Comparison of ENCODE assay signal across 7 cellular contexts in the genomic region with DNA sequence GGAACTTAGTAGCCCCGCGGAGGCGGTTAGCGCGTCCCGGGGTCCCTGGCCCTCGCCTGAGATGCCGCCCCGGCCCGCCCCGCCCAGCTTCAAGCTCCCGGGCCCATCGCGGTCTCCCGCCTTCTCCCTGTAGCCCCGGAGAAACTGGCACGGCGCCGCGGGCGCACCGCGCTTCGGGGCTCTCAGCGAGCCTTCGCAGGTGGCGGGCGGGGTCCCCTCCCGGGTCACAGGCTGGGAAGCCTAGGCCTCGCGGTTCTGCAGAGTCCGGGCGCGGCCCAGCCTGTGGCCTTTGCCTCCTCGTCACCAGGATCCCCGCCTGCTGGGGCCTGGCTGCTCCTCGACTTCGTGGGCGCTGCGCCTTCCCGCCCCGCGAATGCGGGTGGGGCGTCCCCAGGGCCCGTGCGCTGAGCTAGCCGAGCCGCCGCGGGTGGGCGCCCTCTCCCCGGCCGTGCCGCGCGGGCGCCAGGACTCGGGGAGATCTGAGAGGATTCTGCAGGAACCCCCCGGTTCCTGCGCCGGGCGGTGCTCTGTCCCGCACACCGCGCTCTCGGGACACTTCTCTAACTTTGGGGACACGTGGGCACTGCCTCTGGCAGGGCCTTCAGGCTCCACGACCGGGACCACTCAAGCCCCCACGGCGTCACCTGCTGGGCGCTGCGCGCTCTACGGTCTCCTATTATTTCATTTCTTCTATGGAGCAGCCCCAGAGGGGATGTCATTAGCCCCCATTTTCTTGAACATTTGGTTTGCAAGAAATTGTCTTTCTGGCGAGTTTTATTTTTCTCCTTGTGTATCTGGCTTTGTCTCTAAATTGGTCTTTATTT. TPM values are rescaled to one million over a fixed set of nuclear protein-coding genes. Genes with fewer than 3 reads are reported as not detected.
DNase-seq lines count a peak whose midpoint lies in the region; ATAC-seq and TF ChIP-seq lines count a peak whose summit lies in the region.

No MANE protein-coding gene starts in this region.

- DNase-seq in NAMALWA (ENCODE audit: low spot score) (peak; percentile 80), mesothelial cell of epicardium (ENCODE audit: low spot score in 2 of 2, unreplicated experiment in 2 of 2) (peak in 1 of 2 experiments; percentile 62)
- peak; percentile 65 to 73 for DNase-seq in activated CD4-positive, alpha-beta T cell treated with anti-CD3 and anti-CD28 coated beads for 4 hours
- peak; percentile 77 for DNase-seq in stimulated activated CD8-positive, alpha-beta memory T cell treated with anti-CD3 and anti-CD28 coated beads, Interleukin-4, amount 100 ng/mL, for 48 hours

- no peak overlapping the region for H3K27ac ChIP-seq in ectodermal cell (ENCODE audit: insufficient read depth, low read depth, low read length, poor library complexity, severe bottlenecking)

- no peaks in the 10 kb centered on the region for H3K36me3 ChIP-seq in ectodermal cell (ENCODE audit: control insufficient read depth, insufficient read depth, low read length)

- H3K9me3 ChIP-seq in ectodermal cell (ENCODE audit: control insufficient read depth, low read length), result no peaks in the 10 kb centered on the region

- peaks cover 20% of the 10 kb centered on the region for H3K4me1 ChIP-seq in ectodermal cell (ENCODE audit: control insufficient read depth, insufficient read depth, low read length)

- H3K9me3 Mint-ChIP-seq in mesothelial cell of epicardium, result no peaks in the 10 kb centered on the region

- H3K4me3 Mint-ChIP-seq in mesothelial cell of epicardium, result peak overlapping the region; percentile 81

- peak; percentile 46 for ATAC-seq in GM18498 (IDR thresholded peaks at IDR 0.05; ENCODE audit: unreplicated experiment)
- ATAC-seq in HG02588 (IDR thresholded peaks at IDR 0.05; ENCODE audit: unreplicated experiment), result peak; percentile 37

- peaks cover 37% of the 10 kb centered on the region for H3K4me1 Mint-ChIP-seq in mesothelial cell of epicardium

- peak overlapping the region; percentile 50 for H3K27ac Mint-ChIP-seq in mesothelial cell of epicardium

- H3K27me3 Mint-ChIP-seq in mesothelial cell of epicardium (ENCODE audit: low read depth), result peaks cover 42% of the 10 kb centered on the region

- H3K4me3 ChIP-seq in ectodermal cell (ENCODE audit: insufficient read depth, low read depth, low read length), result peak overlapping the region; percentile 45

- no peak for TF ChIP-seq CTCF in mesothelial cell of epicardium (IDR thresholded peaks at IDR 0.05; ENCODE audit: unreplicated experiment)

- H3K27me3 ChIP-seq in ectodermal cell (ENCODE audit: control insufficient read depth, insufficient read depth, low read length, poor library complexity, severe bottlenecking), result peaks cover 60% of the 10 kb centered on the region

- 1% methylated on average over 77 of the region's 77 CpGs for WGBS in ectodermal cell, 2 experiments

- no peaks in the 10 kb centered on the region for H3K36me3 Mint-ChIP-seq in mesothelial cell of epicardium

RNA-seq across cellular contexts. Expression of a gene that starts 0.7 kb away (rescaled TPM):
- polyA plus RNA-seq in ectodermal cell (2013, experiment 1 of 4), result 10.8 TPM
- 12.1 TPM for polyA plus RNA-seq in ectodermal cell (2013, experiment 2 of 4)
- polyA plus RNA-seq in ectodermal cell (2013, experiment 3 of 4), result 13.7 TPM
- 13.7 TPM for polyA plus RNA-seq in ectodermal cell (2013, experiment 4 of 4)
- total RNA-seq in mesothelial cell of epicardium, result 15.4 to 17.4 TPM (median 16.7 TPM) in 3 replicates

RNA-seq across cellular contexts. Expression of a gene that starts 53.6 kb away (rescaled TPM):
- polyA plus RNA-seq in ectodermal cell (2013, experiment 1 of 4), result 149 TPM
- polyA plus RNA-seq in ectodermal cell (2013, experiment 2 of 4), result 156 TPM
- polyA plus RNA-seq in ectodermal cell (2013, experiment 3 of 4), result 144 TPM
- polyA plus RNA-seq in ectodermal cell (2013, experiment 4 of 4), result 150 TPM
- 191 to 204 TPM (median 192 TPM) in 3 replicates for total RNA-seq in mesothelial cell of epicardium
